In genomic region chr21:15144026-15144425, GRCh38 we compare ENCODE assay signal across 13 cellular contexts.
DNase-seq lines count a peak whose midpoint lies in the region; ATAC-seq and TF ChIP-seq lines count a peak whose summit lies in the region.
"Had no signal": no experiment of that assay in that cellular context is flagged by ENCODE, and none has a peak within 500 bp of the region (broad histone marks: within the 10 kb centered on the region; RNA-seq: fewer than 3 reads in every experiment).

No MANE protein-coding gene starts in this region.

- WGBS in IMR-90 (ENCODE audit: extremely low coverage in 2 of 2, insufficient read length in 1 of 2), 2 experiments = no CpG with 5 or more reads among the region's 4 CpGs

- no peaks in the 10 kb centered on the region for H3K79me1 ChIP-seq in IMR-90 (ENCODE audit: low read depth in 1 of 2, low read length in 2 of 2)

- no peak overlapping the region for H3K14ac ChIP-seq in IMR-90 (replicated peaks; ENCODE audit: low read depth, low read length)

- intact Hi-C loops in IMR-90 (cut with micrococcal nuclease) = no loop called here

- no peak overlapping the region for H3K23ac ChIP-seq in IMR-90 (ENCODE audit: low read depth, low read length)

- no peak overlapping the region for H2AK9ac ChIP-seq in IMR-90 (replicated peaks; ENCODE audit: low read depth, low read length, poor library complexity)

- CTCF ChIA-PET in IMR-90 (lab: Yijun Ruan, JAX) = no interaction called here

- H3K4ac ChIP-seq in IMR-90 (ENCODE audit: low read depth, low read length) = no peak overlapping the region

- H3K9me1 ChIP-seq in IMR-90 (ENCODE audit: insufficient read depth, low read length) = no peaks in the 10 kb centered on the region

- H2BK120ac ChIP-seq in IMR-90 (ENCODE audit: low read depth, low read length) = no peak overlapping the region

- no peak overlapping the region for H2BK5ac ChIP-seq in IMR-90 (ENCODE audit: low read depth, low read length, poor library complexity, severe bottlenecking)

- H4K20me1 ChIP-seq in IMR-90 (ENCODE audit: insufficient read depth, low read length) = no peaks in the 10 kb centered on the region
- H4K20me1 ChIP-seq: BLaER1 had no signal

- in situ Hi-C loops in IMR-90 (cut with MboI; ENCODE audit: low sequenced_read_pairs) = no loop called here

- no peak overlapping the region for H2AK5ac ChIP-seq in IMR-90 (ENCODE audit: low read depth, low read length)

- TF ChIP-seq POLR2A in IMR-90 (IDR thresholded peaks at IDR 0.05; ENCODE audit: low read depth, low read length) = no peak

- H2BK15ac ChIP-seq in IMR-90 (ENCODE audit: low read depth, low read length) = no peak overlapping the region

- H3K4me2 ChIP-seq in IMR-90 (ENCODE audit: low read depth, low read length) = no peak overlapping the region
- H3K4me2 ChIP-seq: BLaER1, GM23338 had no signal

- H3K27ac ChIP-seq in IMR-90 (ENCODE audit: insufficient read depth, low read length) = no peak overlapping the region
- H3K27ac ChIP-seq: BLaER1 had no signal

- H4K5ac ChIP-seq in IMR-90 (ENCODE audit: low read depth, low read length) = no peak overlapping the region

- BruUV-seq in IMR-90 (replicated peaks; lab: Mats Ljungman, UMichigan) = no TSS peak

- H3K4me3 ChIP-seq in IMR-90 (ENCODE audit: insufficient read depth, low read depth, low read length) = no peak overlapping the region
- H3K4me3 ChIP-seq: BLaER1, GM23338 had no signal

- H4K8ac ChIP-seq in IMR-90 (ENCODE audit: low read depth in 2 of 2, low read length in 2 of 2) = no peak overlapping the region

- no peak overlapping the region for H3K56ac ChIP-seq in IMR-90 (ENCODE audit: extremely low read depth, insufficient read depth, low read length)

- no peaks in the 10 kb centered on the region for H3K36me3 ChIP-seq in IMR-90 (ENCODE audit: control insufficient read depth, insufficient read depth, low read length)
- H3K36me3 ChIP-seq: BLaER1 had no signal

- POLR2A ChIA-PET in IMR-90 (lab: Charles Lee; ENCODE audit: unreplicated experiment) = no interaction called here

- no peak overlapping the region for H2AFZ ChIP-seq in IMR-90 (replicated peaks; ENCODE audit: low read length, poor library complexity)
- H2AFZ ChIP-seq: GM23338 had no signal

- TF ChIP-seq RAD21 in IMR-90 (IDR thresholded peaks at IDR 0.05; ENCODE audit: low read length) = no peak

- no peak overlapping the region for H3K18ac ChIP-seq in IMR-90 (ENCODE audit: low read depth, low read length)

- H3K4me1 ChIP-seq in IMR-90 (ENCODE audit: control insufficient read depth, insufficient read depth, low read length) = no peaks in the 10 kb centered on the region

- DNase-seq in IMR-90 (no peak), astrocyte of the hippocampus (ENCODE audit: low read depth, low spot score) (peak; percentile 11), iris pigment epithelial cell (ENCODE audit: low read depth) (peak; percentile 57), renal cortical epithelial cell (ENCODE audit: low read depth) (peak; percentile 49), DMS153 (lab: John Stamatoyannopoulos, UW) (no peak), C1 segment of cervical spinal cord (lab: John Stamatoyannopoulos, UW) (no peak)
- DNase-seq: 8988T; AML-193; CD4-positive, CD25-positive, alpha-beta regulatory T cell; H7 had no signal

- dilution Hi-C loops in IMR-90 (cut with HindIII; ENCODE audit: low sequenced_read_pairs, unreplicated experiment) = no loop called here

- no peak for TF ChIP-seq CTCF in IMR-90 (conservative IDR thresholded peaks at IDR 0.05; ENCODE audit: low read depth, low read length)

- peaks cover 7% of the 10 kb centered on the region for H3K27me3 ChIP-seq in IMR-90 (ENCODE audit: control insufficient read depth, insufficient read depth, low read length)
- H3K27me3 ChIP-seq: BLaER1 had no signal

- ATAC-seq in IMR-90 (ENCODE audit: low read depth) = peak; percentile 65
- ATAC-seq in GM19395 (IDR thresholded peaks at IDR 0.05; ENCODE audit: unreplicated experiment) = no peak
- ATAC-seq: GM23338 had no signal

- no peaks in the 10 kb centered on the region for H3K9me3 ChIP-seq in IMR-90 (ENCODE audit: control insufficient read depth, insufficient read depth, low read length)
- H3K9me3 ChIP-seq: BLaER1 had no signal

- no peak overlapping the region for H3K9ac ChIP-seq in IMR-90 (ENCODE audit: low read depth, low read length)
- H3K9ac ChIP-seq: BLaER1 had no signal

- H2BK20ac ChIP-seq in IMR-90 (ENCODE audit: low read depth, low read length) = no peak overlapping the region

- no peak overlapping the region for H4K91ac ChIP-seq in IMR-90 (ENCODE audit: insufficient read depth, low read depth, low read length)

TF ChIP-seq in IMR-90, 13 proteins besides CTCF, POLR2A, EP300 and RAD21:
- no peak for TF ChIP-seq CEBPB (IDR thresholded peaks at IDR 0.05; ENCODE audit: low read depth, low read length)
- TF ChIP-seq RFX5 (IDR thresholded peaks at IDR 0.05; ENCODE audit: low read depth, low read length) = no peak
- TF ChIP-seq CHD1 (IDR thresholded peaks at IDR 0.05; ENCODE audit: low read depth, low read length) = no peak
- TF ChIP-seq ELK1 (IDR thresholded peaks at IDR 0.05; ENCODE audit: borderline replicate concordance, low read depth, low read length) = no peak
- TF ChIP-seq RCOR1 (IDR thresholded peaks at IDR 0.05; ENCODE audit: insufficient replicate concordance, low read length) = no peak
- TF ChIP-seq BHLHE40 (IDR thresholded peaks at IDR 0.05; ENCODE audit: low read depth, low read length) = no peak

Comparison
In these comparisons a context has a peak if more than half of its experiments do, and no peak if none do; other contexts are left out.
1. DNase-seq: peak in astrocyte of the hippocampus (single experiment), iris pigment epithelial cell (single experiment) and renal cortical epithelial cell (single experiment); none in IMR-90 (single experiment), DMS153 (single experiment) and C1 segment of cervical spinal cord (0 of 14).